1 cellular context compared by ENCODE assay signal in genomic region chr11:60880635-60881282, GRCh38.
A peak's percentile ranks its signal among the peaks of the same experiment; 100 is the strongest.
TF ChIP-seq lines count a peak whose summit lies in the region.

No MANE protein-coding gene starts in this region.

TF ChIP-seq in HepG2, 621 proteins besides CTCF, POLR2A, EP300 and RAD21 (continued from another document and continues in another):
- TF ChIP-seq ZNF780A (CRISPR knock-in tag; IDR thresholded peaks at IDR 0.05) (0 out of 2 replicates have a peak, but pooled peaks have one; percentile 62), ZNF160 (CRISPR knock-in tag; IDR thresholded peaks at IDR 0.05) (peak; percentile 75; the same call in 1 of the 2 replicates), JUN (CRISPR knock-in tag; IDR thresholded peaks at IDR 0.05) (0 out of 2 replicates have a peak, but pooled peaks have one; percentile 56), ZBTB21 (CRISPR knock-in tag; IDR thresholded peaks at IDR 0.05) (peak; percentile 50), JUNB (CRISPR knock-in tag; IDR thresholded peaks at IDR 0.05; ENCODE audit: borderline replicate concordance) (peak; percentile 38; the same call in 1 of the 2 replicates), TAF1 (CRISPR knock-in tag; IDR thresholded peaks at IDR 0.05) (peak; percentile 19; the same call in 1 of the 2 replicates), ZFP62 (CRISPR knock-in tag; IDR thresholded peaks at IDR 0.05) (no peak), ZBTB43 (CRISPR knock-in tag; conservative IDR thresholded peaks at IDR 0.05) (peak; percentile 97), KAT7 (CRISPR knock-in tag; IDR thresholded peaks at IDR 0.05; ENCODE audit: borderline replicate concordance) (peak; percentile 58; the same call in 1 of the 2 replicates), MAFG (CRISPR knock-in tag; IDR thresholded peaks at IDR 0.05) (no peak), ZNF280B (CRISPR knock-in tag; IDR thresholded peaks at IDR 0.05; ENCODE audit: borderline replicate concordance) (no peak), DMTF1 (CRISPR knock-in tag; IDR thresholded peaks at IDR 0.05) (no peak), ZFX (CRISPR knock-in tag; IDR thresholded peaks at IDR 0.05; ENCODE audit: low read depth) (0 out of 2 replicates have a peak, but pooled peaks have one; percentile 36), BRD4 (CRISPR knock-in tag; IDR thresholded peaks at IDR 0.05) (no peak), LBX2 (CRISPR knock-in tag; IDR thresholded peaks at IDR 0.05; ENCODE audit: borderline replicate concordance) (no peak), ZNF644 (CRISPR knock-in tag; IDR thresholded peaks at IDR 0.05; ENCODE audit: low read depth) (peak; percentile 43; the same call in 1 of the 2 replicates), RXRA (CRISPR knock-in tag; IDR thresholded peaks at IDR 0.05) (peak; percentile 86; the same call in 1 of the 2 replicates), KLF15 (CRISPR knock-in tag; IDR thresholded peaks at IDR 0.05; ENCODE audit: borderline replicate concordance) (no peak), ZNF207 (IDR thresholded peaks at IDR 0.05; ENCODE audit: borderline replicate concordance) (no peak), MXD3 (CRISPR knock-in tag; IDR thresholded peaks at IDR 0.05) (peak; percentile 36; the same call in 1 of the 2 replicates), ADNP (CRISPR knock-in tag; IDR thresholded peaks at IDR 0.05) (no peak), ZNF766 (CRISPR knock-in tag; IDR thresholded peaks at IDR 0.05; ENCODE audit: borderline replicate concordance) (peak; percentile 72; the same call in 1 of the 2 replicates), U2AF2 (IDR thresholded peaks at IDR 0.05; ENCODE audit: low read depth, low read length) (no peak), ZNF224 (CRISPR knock-in tag; IDR thresholded peaks at IDR 0.05) (peak; percentile 65; the same call in 1 of the 2 replicates), FOXO1 (CRISPR knock-in tag; IDR thresholded peaks at IDR 0.05) (peak; percentile 98), TSC22D2 (CRISPR knock-in tag; IDR thresholded peaks at IDR 0.05; ENCODE audit: borderline replicate concordance) (0 out of 2 replicates have a peak, but pooled peaks have one; percentile 39), EED (CRISPR knock-in tag; IDR thresholded peaks at IDR 0.05) (no peak), ZNF562 (CRISPR knock-in tag; IDR thresholded peaks at IDR 0.05; ENCODE audit: borderline replicate concordance) (no peak), KDM5B (CRISPR knock-in tag; IDR thresholded peaks at IDR 0.05; ENCODE audit: borderline replicate concordance) (peak; percentile 58; the same call in 1 of the 2 replicates), ARID3A (IDR thresholded peaks at IDR 0.05; ENCODE audit: low read depth, low read length) (peak; percentile 66), CREM (IDR thresholded peaks at IDR 0.05) (peak; percentile 84), CREM (CRISPR knock-in tag; IDR thresholded peaks at IDR 0.05) (no peak), ZNF10 (CRISPR knock-in tag; IDR thresholded peaks at IDR 0.05; ENCODE audit: borderline replicate concordance, low read depth) (no peak), ZBTB7B (CRISPR knock-in tag; IDR thresholded peaks at IDR 0.05) (peak; percentile 100), XBP1 (CRISPR knock-in tag; IDR thresholded peaks at IDR 0.05) (peak; percentile 32; the same call in 1 of the 2 replicates), ZHX1 (CRISPR knock-in tag; IDR thresholded peaks at IDR 0.05; ENCODE audit: low read depth) (peak; percentile 70; the same call in 1 of the 2 replicates), ZNF691 (CRISPR knock-in tag; IDR thresholded peaks at IDR 0.05; ENCODE audit: borderline replicate concordance, low read depth) (peak; percentile 91; the same call in 1 of the 2 replicates), HIC2 (CRISPR knock-in tag; IDR thresholded peaks at IDR 0.05; ENCODE audit: low read depth) (peak; percentile 80; the same call in 1 of the 2 replicates), ZNF367 (CRISPR knock-in tag; IDR thresholded peaks at IDR 0.05; ENCODE audit: borderline replicate concordance) (peak; percentile 51; the same call in 1 of the 2 replicates), ZMAT3 (CRISPR knock-in tag; conservative IDR thresholded peaks at IDR 0.05) (peak; percentile 94; the same call in 1 of the 2 replicates), TCF12 (IDR thresholded peaks at IDR 0.05) (no peak), TCF12 (CRISPR knock-in tag; IDR thresholded peaks at IDR 0.05) (peak; percentile 75; the same call in 1 of the 2 replicates), MED13 (CRISPR knock-in tag; IDR thresholded peaks at IDR 0.05) (no peak), TFAP4 (IDR thresholded peaks at IDR 0.05; ENCODE audit: borderline replicate concordance, low read depth) (peak; percentile 91), ATF1 (CRISPR knock-in tag; IDR thresholded peaks at IDR 0.05) (peak; percentile 68; the same call in 1 of the 2 replicates)
